ENCODE assay signal across 15 cellular contexts in genomic region chr7:22192778-22193177, GRCh38.
DNase-seq lines count a peak whose midpoint lies in the region; ATAC-seq and TF ChIP-seq lines count a peak whose summit lies in the region.
"Had no signal": no experiment of that assay in that cellular context is flagged by ENCODE, and none has a peak within 500 bp of the region (broad histone marks: within the 10 kb centered on the region; RNA-seq: fewer than 3 reads in every experiment).

No MANE protein-coding gene starts in this region.

- H3K36me3 ChIP-seq in HUES64 (ENCODE audit: insufficient read depth, low read length) (no peaks in the 10 kb centered on the region), gastroesophageal sphincter (peaks cover 0 to 3% of the 10 kb centered on the region in 2 donors), SJCRH30 (no peaks in the 10 kb centered on the region)
- H3K36me3 ChIP-seq: cardiac muscle cell had no signal

- 34% methylated on average over 4 of the region's 4 CpGs for WGBS in HUES64
- 49 to 52% methylated on average over 3 to 4 of the region's 4 CpGs for WGBS in gastroesophageal sphincter (ENCODE audit: low coverage in 1 of 2), 2 donors

- H3K27ac Mint-ChIP-seq in progenitor cell of endocrine pancreas: peak overlapping the region; percentile 26
- H3K27ac Mint-ChIP-seq: CD4-positive, CD25-positive, alpha-beta regulatory T cell had no signal

- TF ChIP-seq EP300 in gastroesophageal sphincter (IDR thresholded peaks at IDR 0.05): no peak

- H3K4me1 ChIP-seq in HUES64 (ENCODE audit: insufficient read depth, low read length) (peaks cover 51% of the 10 kb centered on the region), gastroesophageal sphincter (peaks cover 0 to 11% (median 0%) of the 10 kb centered on the region in 3 donors), SJCRH30 (no peaks in the 10 kb centered on the region)
- H3K4me1 ChIP-seq: right lobe of liver had no signal

- no peaks in the 10 kb centered on the region for H3K36me3 Mint-ChIP-seq in progenitor cell of endocrine pancreas (ENCODE audit: insufficient read depth)
- H3K36me3 Mint-ChIP-seq: CD4-positive, CD25-positive, alpha-beta regulatory T cell had no signal

- no peaks in the 10 kb centered on the region for H3K9me3 Mint-ChIP-seq in progenitor cell of endocrine pancreas (ENCODE audit: low read depth)

- DNase-seq in NCI-H69 (lab: John Stamatoyannopoulos, UW) (peak; percentile 94), progenitor cell of endocrine pancreas (ENCODE audit: low spot score, unreplicated experiment) (no peak), SJCRH30 (no peak), AG08396 (ENCODE audit: low spot score) (no peak)
- DNase-seq: activated CD4-positive, alpha-beta T cell treated with anti-CD3 and anti-CD28 coated beads, Interleukin-2, amount 50 U/mL, for 48 hours; activated gamma-delta T cell; CD4-positive, CD25-positive, alpha-beta regulatory T cell; IMR-90; right lobe of liver; RPMI8226; T-helper 2 cell had no signal

- no peak overlapping the region for H3K27ac ChIP-seq in HUES64 (ENCODE audit: low read depth, low read length)
- peak overlapping the region in 1 of 4 donors; percentile 46 for H3K27ac ChIP-seq in gastroesophageal sphincter
- no peak overlapping the region for H3K27ac ChIP-seq in SJCRH30
- H3K27ac ChIP-seq: cardiac muscle cell, right lobe of liver had no signal

- H3K4me3 ChIP-seq in HUES64 (ENCODE audit: low read length) (peak overlapping the region; percentile 54), gastroesophageal sphincter (peak overlapping the region; percentile 19 to 44), SJCRH30 (no peak overlapping the region)
- H3K4me3 ChIP-seq: right lobe of liver had no signal

- H3K4me1 Mint-ChIP-seq in progenitor cell of endocrine pancreas (ENCODE audit: low read depth): peaks cover 40% of the 10 kb centered on the region
- H3K4me1 Mint-ChIP-seq: CD4-positive, CD25-positive, alpha-beta regulatory T cell had no signal

- peak overlapping the region; percentile 3; the same call in 1 of the 2 replicates for H3K9ac ChIP-seq in HUES64 (ENCODE audit: low read depth, low read length)

- TF ChIP-seq CTCF in gastroesophageal sphincter (IDR thresholded peaks at IDR 0.05): no peak
- no peak for TF ChIP-seq CTCF in progenitor cell of endocrine pancreas (IDR thresholded peaks at IDR 0.05; ENCODE audit: unreplicated experiment)

- TF ChIP-seq POLR2A in gastroesophageal sphincter (IDR thresholded peaks at IDR 0.05): no peak

- H3K27me3 ChIP-seq in HUES64 (ENCODE audit: insufficient read depth, low read length) (peaks cover 43% of the 10 kb centered on the region), gastroesophageal sphincter (peaks cover 3% of the 10 kb centered on the region), SJCRH30 (peaks cover 7% of the 10 kb centered on the region; the same call in 1 of the 2 replicates)
- H3K27me3 ChIP-seq: cardiac muscle cell, right lobe of liver had no signal

- H3K27me3 Mint-ChIP-seq in progenitor cell of endocrine pancreas: no peaks in the 10 kb centered on the region

- ATAC-seq in gastroesophageal sphincter (no peak), HG02610 (IDR thresholded peaks at IDR 0.05; ENCODE audit: unreplicated experiment) (no peak)

- H3K4me3 Mint-ChIP-seq in progenitor cell of endocrine pancreas (ENCODE audit: low read depth): peak overlapping the region; percentile 72
- H3K4me3 Mint-ChIP-seq: CD4-positive, CD25-positive, alpha-beta regulatory T cell had no signal

- H3K9me3 ChIP-seq in HUES64 (ENCODE audit: insufficient read depth, low read depth, low read length) (no peaks in the 10 kb centered on the region), gastroesophageal sphincter (no peaks in the 10 kb centered on the region), SJCRH30 (replicated peaks) (no peaks in the 10 kb centered on the region)
- H3K9me3 ChIP-seq: right lobe of liver had no signal
